21 cellular contexts compared by ENCODE assay signal in the genomic region with DNA sequence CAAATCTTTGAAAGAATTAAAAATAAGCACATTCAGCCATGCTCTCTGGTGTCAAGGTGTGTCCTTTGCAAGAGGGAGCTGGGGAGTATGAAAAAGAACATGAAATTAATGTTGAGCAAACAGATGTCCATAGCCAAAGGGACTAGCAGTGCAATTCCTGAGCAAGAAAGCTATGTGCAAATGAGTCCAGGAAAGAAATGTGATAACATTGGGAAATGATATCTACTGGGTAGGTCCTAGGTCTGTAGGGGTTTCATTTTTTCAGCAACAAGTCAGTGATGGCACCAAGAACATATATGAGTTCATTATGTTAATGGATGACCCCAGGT.
"Had no signal": no experiment of that assay in that cellular context is flagged by ENCODE, and none has a peak within 500 bp of the region (broad histone marks: within the 10 kb centered on the region; RNA-seq: fewer than 3 reads in every experiment).

No MANE protein-coding gene starts in this region.

- FAIRE-seq: pancreas, urothelium cell line had no signal

- H3K9me3 ChIP-seq: breast epithelium, pancreas, sigmoid colon, thyroid gland had no signal

- H3K4me3 Mint-ChIP-seq: activated CD4-positive, alpha-beta memory T cell treated with anti-CD3 and anti-CD28 coated beads, Interleukin-2, amount 10 ng/mL, durations not matched to agents 7 days and 5 days; activated CD8-positive, alpha-beta memory T cell treated with anti-CD3 and anti-CD28 coated beads, Interleukin-2, amount 10 ng/mL, durations not matched to agents 7 days and 5 days; activated naive CD8-positive, alpha-beta T cell treated with anti-CD3 and anti-CD28 coated beads for 36 hours; activated T-helper 17 cell treated with anti-CD3 and anti-CD28 coated beads, Interleukin-2, amount 50 U/mL, for 72 hours; effector memory CD8-positive, alpha-beta T cell; memory B cell; naive thymus-derived CD8-positive, alpha-beta T cell; stimulated activated naive B cell treated with anti-CD40 and anti-IgM and Interleukin-4, amounts not matched to agents 10 μg/mL and 1 μg/mL and 100 μg/mL, for 72 hours had no signal

- H3K36me3 ChIP-seq: breast epithelium, pancreas, sigmoid colon, thyroid gland had no signal

- H3K27ac Mint-ChIP-seq: activated CD4-positive, alpha-beta memory T cell treated with anti-CD3 and anti-CD28 coated beads, Interleukin-2, amount 10 ng/mL, durations not matched to agents 7 days and 5 days; activated CD8-positive, alpha-beta memory T cell treated with anti-CD3 and anti-CD28 coated beads, Interleukin-2, amount 10 ng/mL, durations not matched to agents 7 days and 5 days; activated naive CD8-positive, alpha-beta T cell treated with anti-CD3 and anti-CD28 coated beads for 36 hours; activated T-helper 17 cell treated with anti-CD3 and anti-CD28 coated beads, Interleukin-2, amount 50 U/mL, for 72 hours; effector memory CD8-positive, alpha-beta T cell; memory B cell; naive thymus-derived CD8-positive, alpha-beta T cell; stimulated activated naive B cell treated with anti-CD40 and anti-IgM and Interleukin-4, amounts not matched to agents 10 μg/mL and 1 μg/mL and 100 μg/mL, for 72 hours had no signal

- H3K4me3 ChIP-seq: breast epithelium, pancreas, sigmoid colon, thyroid gland had no signal

- H3K27me3 ChIP-seq: breast epithelium, pancreas, sigmoid colon, thyroid gland had no signal

- H3K4me1 ChIP-seq: breast epithelium, thyroid gland had no signal

- DNase-seq: activated CD4-positive, alpha-beta memory T cell treated with anti-CD3 and anti-CD28 coated beads, Interleukin-2, amount 10 ng/mL, durations not matched to agents 7 days and 5 days; activated CD4-positive, alpha-beta T cell treated with anti-CD3 and anti-CD28 coated beads for 48 hours; activated CD4-positive, CD25-positive, alpha-beta regulatory T cell; activated CD8-positive, alpha-beta memory T cell treated with anti-CD3 and anti-CD28 coated beads, Interleukin-2, amount 10 ng/mL, durations not matched to agents 7 days and 5 days; activated naive CD4-positive, alpha-beta T cell; activated naive CD8-positive, alpha-beta T cell treated with anti-CD3 and anti-CD28 coated beads for 36 hours; anterior cingulate cortex; dermis blood vessel endothelial cell; effector memory CD8-positive, alpha-beta T cell; foreskin melanocyte; naive thymus-derived CD8-positive, alpha-beta T cell; pancreas; sigmoid colon; stimulated activated naive B cell treated with anti-CD40 and anti-IgM and Interleukin-4, amounts not matched to agents 10 μg/mL and 1 μg/mL and 100 μg/mL, for 72 hours; T-helper 1 cell; T1000; thyroid gland had no signal

- H3K27ac ChIP-seq: breast epithelium, sigmoid colon, thyroid gland had no signal

- H3K27me3 Mint-ChIP-seq: activated CD4-positive, alpha-beta memory T cell treated with anti-CD3 and anti-CD28 coated beads, Interleukin-2, amount 10 ng/mL, durations not matched to agents 7 days and 5 days; activated CD8-positive, alpha-beta memory T cell treated with anti-CD3 and anti-CD28 coated beads, Interleukin-2, amount 10 ng/mL, durations not matched to agents 7 days and 5 days; effector memory CD8-positive, alpha-beta T cell had no signal

- ATAC-seq: activated CD8-positive, alpha-beta memory T cell treated with anti-CD3 and anti-CD28 coated beads, Interleukin-2, amount 10 ng/mL, durations not matched to agents 7 days and 5 days; activated T-helper 17 cell treated with anti-CD3 and anti-CD28 coated beads, Interleukin-2, amount 50 U/mL, for 72 hours; effector memory CD8-positive, alpha-beta T cell; naive thymus-derived CD8-positive, alpha-beta T cell; pancreas; stimulated activated naive B cell treated with anti-CD40 and anti-IgM and Interleukin-4, amounts not matched to agents 10 μg/mL and 1 μg/mL and 100 μg/mL, for 72 hours had no signal

- H3K4me1 Mint-ChIP-seq: activated CD8-positive, alpha-beta memory T cell treated with anti-CD3 and anti-CD28 coated beads, Interleukin-2, amount 10 ng/mL, durations not matched to agents 7 days and 5 days; activated naive CD8-positive, alpha-beta T cell treated with anti-CD3 and anti-CD28 coated beads for 36 hours; activated T-helper 17 cell treated with anti-CD3 and anti-CD28 coated beads, Interleukin-2, amount 50 U/mL, for 72 hours; memory B cell; naive thymus-derived CD8-positive, alpha-beta T cell; stimulated activated naive B cell treated with anti-CD40 and anti-IgM and Interleukin-4, amounts not matched to agents 10 μg/mL and 1 μg/mL and 100 μg/mL, for 72 hours had no signal

- H3K9me3 Mint-ChIP-seq: activated CD4-positive, alpha-beta memory T cell treated with anti-CD3 and anti-CD28 coated beads, Interleukin-2, amount 10 ng/mL, durations not matched to agents 7 days and 5 days; activated T-helper 17 cell treated with anti-CD3 and anti-CD28 coated beads, Interleukin-2, amount 50 U/mL, for 72 hours had no signal

- H3K36me3 Mint-ChIP-seq: activated CD8-positive, alpha-beta memory T cell treated with anti-CD3 and anti-CD28 coated beads, Interleukin-2, amount 10 ng/mL, durations not matched to agents 7 days and 5 days; activated naive CD8-positive, alpha-beta T cell treated with anti-CD3 and anti-CD28 coated beads for 36 hours; memory B cell; naive thymus-derived CD8-positive, alpha-beta T cell had no signal
